ENCODE assay signal across 19 cellular contexts in genomic region chrY:12288919-12289318, GRCh38.
"Had no signal": no experiment of that assay in that cellular context is flagged by ENCODE, and none has a peak within 500 bp of the region (broad histone marks: within the 10 kb centered on the region; RNA-seq: fewer than 3 reads in every experiment).

No MANE protein-coding gene starts in this region.

- H3K4me2 ChIP-seq: neural progenitor cell had no signal

- H3K27me3 ChIP-seq: esophagus muscularis mucosa, gastroesophageal sphincter, heart left ventricle, neural progenitor cell, suprapubic skin had no signal

- H3K9me3 Mint-ChIP-seq: activated CD4-positive, alpha-beta memory T cell treated with anti-CD3 and anti-CD28 coated beads for 36 hours; activated T-helper 1 cell treated with anti-CD3 and anti-CD28 coated beads, Interleukin-12 subunit alpha, Interleukin-12 subunit beta, Interleukin-2, Interleukin-4 antibody, amounts not matched to agents 30 ng/mL and 10 ng/mL and 1 ng/mL, durations not matched to agents 14 hours and 24 hours and 36 hours; neural progenitor cell; type B pancreatic cell had no signal

- ATAC-seq: gastroesophageal sphincter, heart left ventricle had no signal

- H3K36me3 ChIP-seq: esophagus muscularis mucosa, gastroesophageal sphincter, heart left ventricle, left ventricle myocardium inferior, neural progenitor cell, suprapubic skin had no signal

- H3K36me3 Mint-ChIP-seq: activated CD4-positive, alpha-beta memory T cell treated with anti-CD3 and anti-CD28 coated beads for 36 hours; immature natural killer cell; neural progenitor cell; type B pancreatic cell had no signal

- H3K4me3 ChIP-seq: esophagus muscularis mucosa, gastroesophageal sphincter, heart left ventricle, left ventricle myocardium inferior, neural progenitor cell, suprapubic skin had no signal

- H3K27ac ChIP-seq: esophagus muscularis mucosa, gastroesophageal sphincter, heart left ventricle, left ventricle myocardium inferior, neural progenitor cell, suprapubic skin, VCaP had no signal

- DNase-seq: activated CD4-positive, alpha-beta memory T cell treated with anti-CD3 and anti-CD28 coated beads for 36 hours; activated CD4-positive, CD25-positive, alpha-beta regulatory T cell treated with anti-CD3 and anti-CD28 coated beads, Interleukin-2, amount 50 U/mL, for 72 hours; activated naive CD4-positive, alpha-beta T cell treated with anti-CD3 and anti-CD28 coated beads, Interleukin-2, amount 50 U/mL, for 16 hours; amniotic stem cell; effector CD8-positive, alpha-beta T cell; heart left ventricle; immature natural killer cell; kidney glomerular epithelial cell; left ventricle myocardium inferior; stimulated activated naive CD4-positive, alpha-beta T cell had no signal

- H3K27me3 Mint-ChIP-seq: dendritic cell treated with granulocyte-macrophage colony-stimulating factor and Interleukin-4, amounts not matched to agents 40 ng/mL and 50 ng/mL, for 4 days; progenitor cell of endocrine pancreas; type B pancreatic cell had no signal

- H3K9ac ChIP-seq: neural progenitor cell had no signal

- H3K4me1 Mint-ChIP-seq: immature natural killer cell, neural progenitor cell had no signal

- H3K4me3 Mint-ChIP-seq: activated CD4-positive, alpha-beta memory T cell treated with anti-CD3 and anti-CD28 coated beads for 36 hours; activated T-helper 1 cell treated with anti-CD3 and anti-CD28 coated beads, Interleukin-12 subunit alpha, Interleukin-12 subunit beta, Interleukin-2, Interleukin-4 antibody, amounts not matched to agents 30 ng/mL and 10 ng/mL and 1 ng/mL, durations not matched to agents 14 hours and 24 hours and 36 hours; dendritic cell treated with granulocyte-macrophage colony-stimulating factor and Interleukin-4, amounts not matched to agents 40 ng/mL and 50 ng/mL, for 4 days; neural progenitor cell; type B pancreatic cell had no signal

- H3K27ac Mint-ChIP-seq: activated CD4-positive, alpha-beta memory T cell treated with anti-CD3 and anti-CD28 coated beads for 36 hours; activated T-helper 1 cell treated with anti-CD3 and anti-CD28 coated beads, Interleukin-12 subunit alpha, Interleukin-12 subunit beta, Interleukin-2, Interleukin-4 antibody, amounts not matched to agents 30 ng/mL and 10 ng/mL and 1 ng/mL, durations not matched to agents 14 hours and 24 hours and 36 hours; dendritic cell treated with granulocyte-macrophage colony-stimulating factor and Interleukin-4, amounts not matched to agents 40 ng/mL and 50 ng/mL, for 4 days; immature natural killer cell; neural progenitor cell; progenitor cell of endocrine pancreas; type B pancreatic cell had no signal

- H3K9me3 ChIP-seq: esophagus muscularis mucosa, gastroesophageal sphincter, heart left ventricle, left ventricle myocardium inferior, suprapubic skin had no signal

- H2AFZ ChIP-seq: neural progenitor cell had no signal

- H3K4me1 ChIP-seq: esophagus muscularis mucosa, gastroesophageal sphincter, heart left ventricle, left ventricle myocardium inferior, neural progenitor cell, suprapubic skin had no signal
